2 cellular contexts compared by ENCODE assay signal in the genomic region with DNA sequence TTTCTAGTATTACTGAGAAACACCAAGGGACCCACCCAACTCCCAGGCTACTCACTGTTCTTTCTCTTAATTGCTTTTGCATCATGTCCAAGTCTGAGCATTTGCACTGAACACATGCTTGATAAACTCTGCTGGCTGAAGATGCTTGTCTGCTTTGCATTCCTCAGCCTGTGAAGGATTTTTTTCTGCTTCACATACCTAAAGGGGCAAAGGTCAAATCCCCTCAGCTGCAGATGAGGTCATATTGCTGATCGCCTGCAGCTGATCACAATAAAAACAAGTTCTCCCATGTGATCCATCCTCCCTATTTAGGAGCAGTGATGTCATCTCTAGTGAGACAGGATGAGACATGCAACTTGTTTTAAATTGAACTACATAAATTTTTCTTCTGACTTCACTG.
A peak's percentile ranks its signal among the peaks of the same experiment; 100 is the strongest.
TF ChIP-seq lines count a peak whose summit lies in the region.

No MANE protein-coding gene starts in this region.

TF ChIP-seq in HCT116, 20 proteins besides CTCF, POLR2A, EP300 and RAD21 (continued from another document):
- peak; percentile 22; the same call in 1 of the 2 replicates for TF ChIP-seq POLR2AphosphoS5 (IDR thresholded peaks at IDR 0.05; ENCODE audit: low read depth, low read length)
- TF ChIP-seq, protein P1, sequence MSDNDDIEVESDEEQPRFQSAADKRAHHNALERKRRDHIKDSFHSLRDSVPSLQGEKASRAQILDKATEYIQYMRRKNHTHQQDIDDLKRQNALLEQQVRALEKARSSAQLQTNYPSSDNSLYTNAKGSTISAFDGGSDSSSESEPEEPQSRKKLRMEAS (IDR thresholded peaks at IDR 0.05): no peak
- no peak for TF ChIP-seq ELF1 (IDR thresholded peaks at IDR 0.05; ENCODE audit: borderline replicate concordance, low read depth)
- TF ChIP-seq, protein P2, sequence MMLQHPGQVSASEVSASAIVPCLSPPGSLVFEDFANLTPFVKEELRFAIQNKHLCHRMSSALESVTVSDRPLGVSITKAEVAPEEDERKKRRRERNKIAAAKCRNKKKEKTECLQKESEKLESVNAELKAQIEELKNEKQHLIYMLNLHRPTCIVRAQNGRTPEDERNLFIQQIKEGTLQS (IDR thresholded peaks at IDR 0.05): peak; percentile 62; the same call in 1 of the 2 replicates
- no peak for TF ChIP-seq CBX3 (IDR thresholded peaks at IDR 0.05; ENCODE audit: low read depth)

TF ChIP-seq in WTC11, 78 proteins besides CTCF, POLR2A, EP300 and RAD21 (continued from another document):
- TF ChIP-seq, protein P3, sequence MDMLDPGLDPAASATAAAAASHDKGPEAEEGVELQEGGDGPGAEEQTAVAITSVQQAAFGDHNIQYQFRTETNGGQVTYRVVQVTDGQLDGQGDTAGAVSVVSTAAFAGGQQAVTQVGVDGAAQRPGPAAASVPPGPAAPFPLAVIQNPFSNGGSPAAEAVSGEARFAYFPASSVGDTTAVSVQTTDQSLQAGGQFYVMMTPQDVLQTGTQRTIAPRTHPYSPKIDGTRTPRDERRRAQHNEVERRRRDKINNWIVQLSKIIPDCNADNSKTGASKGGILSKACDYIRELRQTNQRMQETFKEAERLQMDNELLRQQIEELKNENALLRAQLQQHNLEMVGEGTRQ (CRISPR knock-in tag; IDR thresholded peaks at IDR 0.05): peak; percentile 41; the same call in 1 of the 2 replicates
